Comparison of ENCODE assay signal across 1 cellular context in the genomic region with DNA sequence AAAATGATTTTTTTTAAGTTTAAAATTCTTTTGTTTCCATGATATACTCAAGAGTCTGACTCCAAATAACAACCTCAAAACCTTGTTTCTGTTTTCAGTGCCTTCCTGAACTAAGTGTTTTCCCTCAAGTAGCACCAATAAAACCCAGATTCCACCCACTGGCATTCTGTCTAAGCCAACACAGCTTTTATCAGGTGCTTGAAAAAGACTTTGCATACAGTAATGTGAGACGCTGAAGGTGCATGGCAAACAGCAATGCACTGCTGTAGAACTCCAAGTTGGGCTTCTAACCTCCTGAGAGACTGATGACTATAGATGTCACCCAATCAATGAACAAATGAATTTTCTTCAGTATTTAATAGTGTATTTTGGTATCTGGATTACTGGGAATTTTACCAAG.
TF ChIP-seq lines count a peak whose summit lies in the region.

No MANE protein-coding gene starts in this region.

TF ChIP-seq in endothelial cell of umbilical vein, 7 proteins besides CTCF, POLR2A, EP300 and RAD21:
- TF ChIP-seq POLR2AphosphoS5 (IDR thresholded peaks at IDR 0.05; ENCODE audit: insufficient read depth, low read depth, low read length) (no peak), EZH2 (IDR thresholded peaks at IDR 0.05; ENCODE audit: borderline replicate concordance, low read depth, low read length, severe bottlenecking) (no peak), FOS (IDR thresholded peaks at IDR 0.05; ENCODE audit: borderline replicate concordance, insufficient read depth, low read length) (no peak), JUN (IDR thresholded peaks at IDR 0.05; ENCODE audit: borderline replicate concordance, insufficient read depth, insufficient read length, low read depth) (no peak), MYC (IDR thresholded peaks at IDR 0.05; ENCODE audit: low read depth, low read length) (no peak), GATA2 (IDR thresholded peaks at IDR 0.05; ENCODE audit: insufficient read depth, insufficient read length, low read depth, low read length) (no peak), MAX (IDR thresholded peaks at IDR 0.05; ENCODE audit: insufficient read depth, insufficient read length) (no peak)
